1 cellular context compared by ENCODE assay signal in genomic region chr6:116277124-116277523, GRCh38.
TF ChIP-seq lines count a peak whose summit lies in the region.

No MANE protein-coding gene starts in this region.

TF ChIP-seq in IMR-90, 13 proteins besides CTCF, POLR2A, EP300 and RAD21 (continued from another document):
- no peak for TF ChIP-seq MAFK (IDR thresholded peaks at IDR 0.05; ENCODE audit: low read depth, low read length)
- no peak for TF ChIP-seq MAZ (IDR thresholded peaks at IDR 0.05; ENCODE audit: borderline replicate concordance, low read depth, low read length)
- no peak for TF ChIP-seq CHD1 (IDR thresholded peaks at IDR 0.05; ENCODE audit: low read depth, low read length)
- TF ChIP-seq CEBPB (IDR thresholded peaks at IDR 0.05; ENCODE audit: low read depth, low read length), result no peak
- no peak for TF ChIP-seq RCOR1 (IDR thresholded peaks at IDR 0.05; ENCODE audit: insufficient replicate concordance, low read length)
- TF ChIP-seq RFX5 (IDR thresholded peaks at IDR 0.05; ENCODE audit: low read depth, low read length), result no peak
- no peak for TF ChIP-seq MXI1 (IDR thresholded peaks at IDR 0.05; ENCODE audit: borderline replicate concordance, low read depth, low read length)
- TF ChIP-seq USF2 (IDR thresholded peaks at IDR 0.05; ENCODE audit: low read depth, low read length), result no peak
- no peak for TF ChIP-seq BHLHE40 (IDR thresholded peaks at IDR 0.05; ENCODE audit: low read depth, low read length)
